Comparison of ENCODE assay signal across 8 cellular contexts in the genomic region with DNA sequence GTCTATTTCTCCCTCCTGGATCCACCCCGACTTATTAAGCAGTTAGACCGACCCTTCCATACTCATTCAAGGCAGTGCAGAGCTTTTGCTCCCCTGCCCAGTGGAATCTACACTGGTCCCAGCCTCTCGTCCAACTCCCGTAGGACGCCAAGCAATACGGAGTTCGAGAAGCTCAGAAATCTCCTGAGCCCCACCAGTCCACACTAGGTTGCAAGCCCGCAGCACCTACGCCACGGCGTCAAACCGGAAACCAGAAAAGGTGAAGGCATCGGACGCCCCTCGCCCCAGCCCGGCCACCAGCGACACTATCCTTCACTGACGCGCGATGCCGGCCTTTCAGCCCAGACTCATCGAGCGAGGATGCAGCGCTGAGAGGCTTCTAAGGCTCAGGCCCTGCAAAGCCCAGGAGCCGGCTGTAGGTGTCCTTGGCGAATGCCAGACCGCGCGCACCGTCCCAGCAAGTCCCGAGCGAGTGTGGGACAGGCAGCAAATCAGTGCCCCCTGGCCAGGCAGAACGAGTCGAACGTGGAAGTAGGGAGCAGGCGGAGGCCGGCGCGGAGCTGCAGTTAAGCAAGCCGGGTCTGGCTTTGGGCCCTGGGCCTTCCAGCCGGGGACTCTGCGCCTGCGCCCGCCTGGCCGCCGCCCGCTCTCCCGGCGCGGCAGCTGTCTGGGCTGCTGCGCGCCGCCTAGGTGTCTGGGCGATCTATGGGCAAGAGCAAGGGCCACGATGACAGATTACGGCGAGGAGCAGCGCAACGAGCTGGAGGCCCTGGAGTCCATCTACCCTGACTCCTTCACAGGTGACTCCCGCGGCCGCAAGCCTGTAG. TPM values are rescaled to one million over a fixed set of nuclear protein-coding genes. Genes with fewer than 3 reads are reported as not detected.
A peak's percentile ranks its signal among the peaks of the same experiment; 100 is the strongest.
DNase-seq lines count a peak whose midpoint lies in the region; ATAC-seq and TF ChIP-seq lines count a peak whose summit lies in the region.

A gene with protein sequence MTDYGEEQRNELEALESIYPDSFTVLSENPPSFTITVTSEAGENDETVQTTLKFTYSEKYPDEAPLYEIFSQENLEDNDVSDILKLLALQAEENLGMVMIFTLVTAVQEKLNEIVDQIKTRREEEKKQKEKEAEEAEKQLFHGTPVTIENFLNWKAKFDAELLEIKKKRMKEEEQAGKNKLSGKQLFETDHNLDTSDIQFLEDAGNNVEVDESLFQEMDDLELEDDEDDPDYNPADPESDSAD (plus strand): TSS at position 649 of the 827 bp plus-strand sequence. CDS start 79 bp downstream, at position 728.

- H3K27me3 ChIP-seq in RWPE2 (ENCODE audit: insufficient read depth, poor library complexity, severe bottlenecking): no peaks in the 10 kb centered on the region

- H3K9me3 ChIP-seq in RWPE2 (ENCODE audit: severe bottlenecking): no peaks in the 10 kb centered on the region

- intact Hi-C loops in activated T-helper 2 cell treated with anti-CD3 and anti-CD28 coated beads, Interferon-gamma antibody, Interleukin-2, Interleukin-4, amounts not matched to agents 10 μg/mL and 5 μg/mL and 100 μg/mL, durations not matched to agents 14 hours and 24 hours and 36 hours (cut with micrococcal nuclease): loop anchor here (1.0 to 5.0 kb wide), 6 partner anchors 97 to 470 kb away; partner anchors contain the start of genes KPNA5, NT5DC1, TSPYL1 and TSPYL4
- intact Hi-C loops in natural killer cell (cut with micrococcal nuclease): loop anchor here (1.0 to 5.0 kb wide), 6 partner anchors 35 to 470 kb away; partner anchors contain the start of genes KPNA5, NT5DC1, TSPYL1 and TSPYL4

- DNase-seq in ELF-1 (ENCODE audit: low read depth, low spot score) (peak; percentile 99), H4 (ENCODE audit: low spot score) (peak; percentile 97), LoVo (ENCODE audit: low spot score) (peak; percentile 98), RWPE2 (ENCODE audit: low spot score) (peak; percentile 99), fibroblast of mammary gland (ENCODE audit: low read depth) (peak; percentile 99), natural killer cell (peak; percentile 96)
- peak; percentile 98 for DNase-seq in activated T-helper 2 cell treated with anti-CD3 and anti-CD28 coated beads, Interferon-gamma antibody, Interleukin-2, Interleukin-4, amounts not matched to agents 10 μg/mL and 5 μg/mL and 100 μg/mL, durations not matched to agents 14 hours and 24 hours and 36 hours (ENCODE audit: low spot score)
- peak; percentile 99 for DNase-seq in stimulated activated naive CD4-positive, alpha-beta T cell treated with Interleukin-2 at 50 U/mL for 16 hours (lab: John Stamatoyannopoulos, UW)

- peaks cover 13% of the 10 kb centered on the region for H3K36me3 Mint-ChIP-seq in activated T-helper 2 cell treated with anti-CD3 and anti-CD28 coated beads, Interferon-gamma antibody, Interleukin-2, Interleukin-4, amounts not matched to agents 10 μg/mL and 5 μg/mL and 100 μg/mL, durations not matched to agents 14 hours and 24 hours and 36 hours (ENCODE audit: low read depth)
- no peaks in the 10 kb centered on the region for H3K36me3 Mint-ChIP-seq in natural killer cell

- H3K9me3 Mint-ChIP-seq in activated T-helper 2 cell treated with anti-CD3 and anti-CD28 coated beads, Interferon-gamma antibody, Interleukin-2, Interleukin-4, amounts not matched to agents 10 μg/mL and 5 μg/mL and 100 μg/mL, durations not matched to agents 14 hours and 24 hours and 36 hours: no peaks in the 10 kb centered on the region
- no peaks in the 10 kb centered on the region for H3K9me3 Mint-ChIP-seq in natural killer cell

- peaks cover 22% of the 10 kb centered on the region for H3K36me3 ChIP-seq in RWPE2 (ENCODE audit: low read depth)

- H3K4me3 ChIP-seq in RWPE2 (ENCODE audit: severe bottlenecking): peak within 1 kb of the TSS; percentile 83
- peak within 1 kb of the TSS; percentile 98 for H3K4me3 ChIP-seq in fibroblast of mammary gland (ENCODE audit: control insufficient read depth, low read depth, low read length)

- peaks cover 14% of the 10 kb centered on the region for H3K4me1 ChIP-seq in RWPE2 (ENCODE audit: insufficient read depth, poor library complexity, severe bottlenecking)

- H3K27ac ChIP-seq in RWPE2 (ENCODE audit: poor library complexity, severe bottlenecking): peak within 1 kb of the TSS; percentile 66

- H3K4me3 Mint-ChIP-seq in activated T-helper 2 cell treated with anti-CD3 and anti-CD28 coated beads, Interferon-gamma antibody, Interleukin-2, Interleukin-4, amounts not matched to agents 10 μg/mL and 5 μg/mL and 100 μg/mL, durations not matched to agents 14 hours and 24 hours and 36 hours (ENCODE audit: low read depth): peak within 1 kb of the TSS; percentile 93
- H3K4me3 Mint-ChIP-seq in natural killer cell: peak within 1 kb of the TSS; percentile 98

- TF ChIP-seq CTCF in RWPE2 (IDR thresholded peaks at IDR 0.05; ENCODE audit: poor library complexity, severe bottlenecking) (no peak), fibroblast of mammary gland (conservative IDR thresholded peaks at IDR 0.05; ENCODE audit: control insufficient read depth, insufficient read depth, low read depth, low read length) (no peak), natural killer cell (IDR thresholded peaks at IDR 0.05) (no peak)

- H3K27me3 Mint-ChIP-seq in activated T-helper 2 cell treated with anti-CD3 and anti-CD28 coated beads, Interferon-gamma antibody, Interleukin-2, Interleukin-4, amounts not matched to agents 10 μg/mL and 5 μg/mL and 100 μg/mL, durations not matched to agents 14 hours and 24 hours and 36 hours (ENCODE audit: low read depth): peaks cover 6% of the 10 kb centered on the region
- peaks cover 5 to 10% of the 10 kb centered on the region in 2 donors for H3K27me3 Mint-ChIP-seq in natural killer cell (ENCODE audit: low read depth in 2 of 2)

- ATAC-seq in RWPE2 (ENCODE audit: low read depth) (peak; percentile 98), natural killer cell (peak; percentile 91 to 99 (median 92))

- peaks cover 31% of the 10 kb centered on the region for H3K4me1 Mint-ChIP-seq in activated T-helper 2 cell treated with anti-CD3 and anti-CD28 coated beads, Interferon-gamma antibody, Interleukin-2, Interleukin-4, amounts not matched to agents 10 μg/mL and 5 μg/mL and 100 μg/mL, durations not matched to agents 14 hours and 24 hours and 36 hours (ENCODE audit: low read depth)
- H3K4me1 Mint-ChIP-seq in natural killer cell: peaks cover 43 to 44% of the 10 kb centered on the region in 2 donors

- peak within 1 kb of the TSS; percentile 96 for H3K27ac Mint-ChIP-seq in activated T-helper 2 cell treated with anti-CD3 and anti-CD28 coated beads, Interferon-gamma antibody, Interleukin-2, Interleukin-4, amounts not matched to agents 10 μg/mL and 5 μg/mL and 100 μg/mL, durations not matched to agents 14 hours and 24 hours and 36 hours
- peak within 1 kb of the TSS; percentile 99 for H3K27ac Mint-ChIP-seq in natural killer cell

RNA-seq across cellular contexts. Expression of the gene that starts here (rescaled TPM):
- total RNA-seq in H4 (2014; rRNA removed; shearing (Covaris generic)): 31.0 and 32.5 TPM in 2 replicates
- total RNA-seq in activated T-helper 2 cell treated with anti-CD3 and anti-CD28 coated beads, Interferon-gamma antibody, Interleukin-2, Interleukin-4, amounts not matched to agents 10 μg/mL and 5 μg/mL and 100 μg/mL, durations not matched to agents 14 hours and 24 hours and 36 hours: 40.6 and 42.1 TPM in 2 replicates
- total RNA-seq in natural killer cell: 10 to 100 TPM; 47.0 to 48.9 (median 47.1) TPM

Comparison
In these comparisons a context has a peak if more than half of its experiments do, and no peak if none do; other contexts are left out.
1. Peak in every context shown above with its lines: DNase-seq, ATAC-seq, H3K4me3 ChIP-seq and H3K27ac ChIP-seq.